8 cellular contexts compared by ENCODE assay signal in genomic region chr6:31739639-31740396, GRCh38. TPM values are rescaled to one million over a fixed set of nuclear protein-coding genes. Genes with fewer than 3 reads are reported as not detected.
A peak's percentile ranks its signal among the peaks of the same experiment; 100 is the strongest.
DNase-seq lines count a peak whose midpoint lies in the region; ATAC-seq and TF ChIP-seq lines count a peak whose summit lies in the region.

Gene MSH5, plus strand, starts transcription at chr6:31740005. Its CDS starts 462 bp downstream, at chr6:31740467.

- peak within 1 kb of the TSS; percentile 91 for H3K4me3 Mint-ChIP-seq in activated CD8-positive, alpha-beta memory T cell treated with anti-CD3 and anti-CD28 coated beads, Interleukin-2, amount 10 ng/mL, durations not matched to agents 7 days and 5 days
- peak within 1 kb of the TSS; percentile 99 for H3K4me3 Mint-ChIP-seq in endodermal cell

- H3K36me3 ChIP-seq in NT2/D1 (ENCODE audit: insufficient read depth, insufficient read length, low read length) (peaks cover 35% of the 10 kb centered on the region), endodermal cell (ENCODE audit: control insufficient read depth, insufficient read depth, low read length) (peaks cover 5% of the 10 kb centered on the region)

- H3K4me1 Mint-ChIP-seq in activated CD8-positive, alpha-beta memory T cell treated with anti-CD3 and anti-CD28 coated beads, Interleukin-2, amount 10 ng/mL, durations not matched to agents 7 days and 5 days: peaks cover 45% of the 10 kb centered on the region
- peaks cover 43% of the 10 kb centered on the region for H3K4me1 Mint-ChIP-seq in endodermal cell

- ATAC-seq in activated CD8-positive, alpha-beta memory T cell treated with anti-CD3 and anti-CD28 coated beads, Interleukin-2, amount 10 ng/mL, durations not matched to agents 7 days and 5 days: peak; percentile 81

- CTCF ChIA-PET in activated CD8-positive, alpha-beta memory T cell treated with anti-CD3 and anti-CD28 coated beads, Interleukin-2, amount 10 ng/mL, durations not matched to agents 7 days and 5 days (lab: Charles Lee): interaction anchor here (1.0 to 5.8 kb wide), 24 partner anchors 10 to 199 kb away, joined by 3 to 60 read pairs (median 8); partner anchors contain the start of genes BAG6, C6orf47, DDAH2 and GPANK1

- H3K9ac ChIP-seq in NT2/D1 (ENCODE audit: insufficient read length, low read depth): peak within 1 kb of the TSS; percentile 77
- peak within 1 kb of the TSS; percentile 64 for H3K9ac ChIP-seq in endodermal cell (ENCODE audit: extremely low read depth, low read length, poor library complexity, severe bottlenecking)

- no peak for TF ChIP-seq CTCF in GM20000 (IDR thresholded peaks at IDR 0.05; ENCODE audit: extremely low read depth, missing control alignments)
- no peak for TF ChIP-seq CTCF in endodermal cell (conservative IDR thresholded peaks at IDR 0.05)

- no peaks in the 10 kb centered on the region for H3K9me3 ChIP-seq in NT2/D1 (ENCODE audit: insufficient read depth, low read length)
- no peaks in the 10 kb centered on the region for H3K9me3 ChIP-seq in endodermal cell (ENCODE audit: control insufficient read depth, low read length)

- H3K27ac Mint-ChIP-seq in activated CD8-positive, alpha-beta memory T cell treated with anti-CD3 and anti-CD28 coated beads, Interleukin-2, amount 10 ng/mL, durations not matched to agents 7 days and 5 days: peak within 1 kb of the TSS; percentile 96
- H3K27ac Mint-ChIP-seq in endodermal cell: peak within 1 kb of the TSS; percentile 97

- H3K4me1 ChIP-seq in NT2/D1 (ENCODE audit: insufficient read depth, insufficient read length) (peaks cover 2% of the 10 kb centered on the region), endodermal cell (ENCODE audit: control insufficient read depth, insufficient read depth, low read length) (peaks cover 13% of the 10 kb centered on the region)

- H3K9me3 Mint-ChIP-seq in activated CD8-positive, alpha-beta memory T cell treated with anti-CD3 and anti-CD28 coated beads, Interleukin-2, amount 10 ng/mL, durations not matched to agents 7 days and 5 days (ENCODE audit: low read depth): no peaks in the 10 kb centered on the region
- H3K9me3 Mint-ChIP-seq in endodermal cell: no peaks in the 10 kb centered on the region

- WGBS in endodermal cell (ENCODE audit: insufficient coverage in 1 of 2, insufficient read length in 1 of 2), 2 experiments: 3 to 6% methylated on average over 31 to 58 of the region's 58 CpGs

- H3K27me3 Mint-ChIP-seq in activated CD8-positive, alpha-beta memory T cell treated with anti-CD3 and anti-CD28 coated beads, Interleukin-2, amount 10 ng/mL, durations not matched to agents 7 days and 5 days: no peaks in the 10 kb centered on the region
- H3K27me3 Mint-ChIP-seq in endodermal cell (ENCODE audit: insufficient read depth): no peaks in the 10 kb centered on the region

- DNase-seq in COLO829 (ENCODE audit: low spot score) (peak; percentile 100), GM20000 (ENCODE audit: low spot score) (peak; percentile 95), HT-29 (ENCODE audit: low spot score) (peak; percentile 99), NT2/D1 (ENCODE audit: low read depth, low spot score) (peak; percentile 94), endodermal cell (peak; percentile 100), mesenteric fat pad (ENCODE audit: low spot score) (peak; percentile 98)
- peak; percentile 99 for DNase-seq in activated CD8-positive, alpha-beta memory T cell treated with anti-CD3 and anti-CD28 coated beads, Interleukin-2, amount 10 ng/mL, durations not matched to agents 7 days and 5 days
- DNase-seq in stimulated activated CD8-positive, alpha-beta memory T cell treated with anti-CD3 and anti-CD28 coated beads, Interleukin-15, amount 100 ng/mL, for 1 hour (ENCODE audit: low read depth): peak; percentile 88

- peak within 1 kb of the TSS; percentile 78 for H3K27ac ChIP-seq in endodermal cell (ENCODE audit: low read depth, low read length)

- peaks cover 40% of the 10 kb centered on the region for H3K36me3 Mint-ChIP-seq in activated CD8-positive, alpha-beta memory T cell treated with anti-CD3 and anti-CD28 coated beads, Interleukin-2, amount 10 ng/mL, durations not matched to agents 7 days and 5 days
- H3K36me3 Mint-ChIP-seq in endodermal cell (ENCODE audit: low read depth): peaks cover 12% of the 10 kb centered on the region

- H3K27me3 ChIP-seq in NT2/D1 (ENCODE audit: insufficient read depth, insufficient read length) (no peaks in the 10 kb centered on the region), endodermal cell (ENCODE audit: control insufficient read depth, insufficient read depth, low read length, poor library complexity, severe bottlenecking) (no peaks in the 10 kb centered on the region)

- H3K4me3 ChIP-seq in NT2/D1 (ENCODE audit: insufficient read length, low read depth) (peak within 1 kb of the TSS; percentile 64), endodermal cell (ENCODE audit: low read length) (peak within 1 kb of the TSS; percentile 80)

RNA-seq across cellular contexts. Expression of gene MSH5, which starts in this region (rescaled TPM):
- 19.6 and 20.9 TPM in 2 replicates for total RNA-seq in HT-29 (2014; rRNA removed; shearing (Covaris generic))
- 100 to 1,000 TPM in 1 of 2 experiments, 10 to 100 TPM in 1; 75.6 to 109 TPM for total RNA-seq in activated CD8-positive, alpha-beta memory T cell treated with anti-CD3 and anti-CD28 coated beads, Interleukin-2, amount 10 ng/mL, durations not matched to agents 7 days and 5 days
- 10 to 100 TPM; 35.7 to 57.2 TPM for total RNA-seq in endodermal cell
- polyA plus RNA-seq in endodermal cell (2013, experiment 1 of 2): 61.1 TPM
- polyA plus RNA-seq in endodermal cell (2013, experiment 2 of 2): 49.7 TPM
- 14.8 TPM for total RNA-seq in mesenteric fat pad

Comparison
In these comparisons a context has a peak if more than half of its experiments do, and no peak if none do; other contexts are left out.
1. Peak in every context shown above with its lines: DNase-seq, ATAC-seq, H3K4me3 ChIP-seq and H3K27ac ChIP-seq.